ENCODE assay signal across 12 cellular contexts in genomic region chr10:70982443-70982842, GRCh38.
DNase-seq lines count a peak whose midpoint lies in the region; ATAC-seq and TF ChIP-seq lines count a peak whose summit lies in the region.
"Had no signal": no experiment of that assay in that cellular context is flagged by ENCODE, and none has a peak within 500 bp of the region (broad histone marks: within the 10 kb centered on the region; RNA-seq: fewer than 3 reads in every experiment).

No MANE protein-coding gene starts in this region.

- intact Hi-C loops in activated CD4-positive, alpha-beta T cell treated with anti-CD3 and anti-CD28 coated beads, Interleukin-2, amount 10 ng/mL, durations not matched to agents 24 days and 14 days (cut with micrococcal nuclease), result no loop called here
- intact Hi-C loops in prostate gland (cut with DNase I), result no loop called here
- intact Hi-C loops in adrenal gland (cut with DNase I), result no loop called here

- H3K36me3 ChIP-seq in prostate gland (no peaks in the 10 kb centered on the region), adrenal gland (replicated peaks in 1 of 2) (no peaks in the 10 kb centered on the region)

- H3K27ac ChIP-seq in prostate gland (no peak overlapping the region), adrenal gland (no peak overlapping the region)
- H3K27ac ChIP-seq: A549 had no signal

- H3K27me3 Mint-ChIP-seq in activated CD4-positive, alpha-beta T cell treated with anti-CD3 and anti-CD28 coated beads, Interleukin-2, amount 10 ng/mL, durations not matched to agents 24 days and 14 days, result no peaks in the 10 kb centered on the region

- no peak overlapping the region for H3K27ac Mint-ChIP-seq in activated CD4-positive, alpha-beta T cell treated with anti-CD3 and anti-CD28 coated beads, Interleukin-2, amount 10 ng/mL, durations not matched to agents 24 days and 14 days

- H3K36me3 Mint-ChIP-seq in activated CD4-positive, alpha-beta T cell treated with anti-CD3 and anti-CD28 coated beads, Interleukin-2, amount 10 ng/mL, durations not matched to agents 24 days and 14 days (ENCODE audit: low read depth), result no peaks in the 10 kb centered on the region
- H3K36me3 Mint-ChIP-seq: activated naive CD4-positive, alpha-beta T cell treated with anti-CD3 and anti-CD28 coated beads, Interleukin-2, amount 50 U/mL, for 72 hours had no signal

- H3K4me3 ChIP-seq in prostate gland (no peak overlapping the region), adrenal gland (no peak overlapping the region)
- H3K4me3 ChIP-seq: A549 had no signal

- H3K27me3 ChIP-seq in prostate gland (replicated peaks; ENCODE audit: insufficient read depth) (no peaks in the 10 kb centered on the region), adrenal gland (no peaks in the 10 kb centered on the region)

- H3K4me1 ChIP-seq in prostate gland (replicated peaks), result no peaks in the 10 kb centered on the region
- H3K4me1 ChIP-seq in adrenal gland (replicated peaks in 1 of 2), result no peaks in the 10 kb centered on the region
- H3K4me1 ChIP-seq: A549 had no signal

- no peak for TF ChIP-seq POLR2A in prostate gland (IDR thresholded peaks at IDR 0.05)
- TF ChIP-seq POLR2A in adrenal gland (IDR thresholded peaks at IDR 0.05), result no peak

- DNase-seq in activated CD4-positive, alpha-beta T cell treated with anti-CD3 and anti-CD28 coated beads, Interleukin-2, amount 10 ng/mL, durations not matched to agents 24 days and 14 days, result peak; percentile 68
- DNase-seq in activated CD4-positive, alpha-beta T cell treated with anti-CD3 and anti-CD28 coated beads, Interleukin-2, amount 50 U/mL, for 48 hours, result no peak
- DNase-seq in RPMI7951 (ENCODE audit: low read depth) (peak; percentile 7), prostate gland (ENCODE audit: low spot score) (peak; percentile 14), NCI-H2081 (lab: John Stamatoyannopoulos, UW) (no peak), OCI-M2 (lab: John Stamatoyannopoulos, UW; ENCODE audit: unreplicated experiment) (no peak), adrenal gland (no peak)
- DNase-seq: islet precursor cell, NCI-H2029 had no signal

- H3K4me1 Mint-ChIP-seq in activated CD4-positive, alpha-beta T cell treated with anti-CD3 and anti-CD28 coated beads, Interleukin-2, amount 10 ng/mL, durations not matched to agents 24 days and 14 days, result peaks cover 14% of the 10 kb centered on the region

- H3K9me3 Mint-ChIP-seq in activated CD4-positive, alpha-beta T cell treated with anti-CD3 and anti-CD28 coated beads, Interleukin-2, amount 10 ng/mL, durations not matched to agents 24 days and 14 days, result no peaks in the 10 kb centered on the region
- H3K9me3 Mint-ChIP-seq: activated naive CD4-positive, alpha-beta T cell treated with anti-CD3 and anti-CD28 coated beads, Interleukin-2, amount 50 U/mL, for 72 hours had no signal

- peak; percentile 55 for ATAC-seq in HG02763 (IDR thresholded peaks at IDR 0.05; ENCODE audit: unreplicated experiment)
- ATAC-seq: A549 had no signal

- TF ChIP-seq CTCF in prostate gland (IDR thresholded peaks at IDR 0.05) (no peak), adrenal gland (IDR thresholded peaks at IDR 0.05) (no peak)

- H3K9me3 ChIP-seq in prostate gland, result no peaks in the 10 kb centered on the region
- no peaks in the 10 kb centered on the region for H3K9me3 ChIP-seq in adrenal gland (replicated peaks in 1 of 3)
- H3K9me3 ChIP-seq: A549 had no signal

- H3K4me3 Mint-ChIP-seq in activated CD4-positive, alpha-beta T cell treated with anti-CD3 and anti-CD28 coated beads, Interleukin-2, amount 10 ng/mL, durations not matched to agents 24 days and 14 days, result peak overlapping the region; percentile 24

- 20% methylated on average over 3 of the region's 3 CpGs for WGBS in prostate gland
- WGBS in adrenal gland, 4 donors, result 81 to 91% (median 88%) methylated on average over 3 of the region's 3 CpGs

Comparison
In these comparisons a context has a peak if more than half of its experiments do, and no peak if none do; other contexts are left out.
1. DNase-seq: peak in activated CD4-positive, alpha-beta T cell treated with anti-CD3 and anti-CD28 coated beads, Interleukin-2, amount 10 ng/mL, durations not matched to agents 24 days and 14 days (single experiment), RPMI7951 (single experiment) and prostate gland (single experiment); none in activated CD4-positive, alpha-beta T cell treated with anti-CD3 and anti-CD28 coated beads, Interleukin-2, amount 50 U/mL, for 48 hours (0 of 2), NCI-H2081 (0 of 2), OCI-M2 (single experiment) and adrenal gland (0 of 7).